In genomic region chr9:23658859-23659258, GRCh38 we compare ENCODE assay signal across 16 cellular contexts.
DNase-seq lines count a peak whose midpoint lies in the region; ATAC-seq and TF ChIP-seq lines count a peak whose summit lies in the region.
"Had no signal": no experiment of that assay in that cellular context is flagged by ENCODE, and none has a peak within 500 bp of the region (broad histone marks: within the 10 kb centered on the region; RNA-seq: fewer than 3 reads in every experiment).

No MANE protein-coding gene starts in this region.

- H4K20me1 ChIP-seq in Karpas-422 (ENCODE audit: insufficient read depth, low read depth, low read length), result no peaks in the 10 kb centered on the region

- peak overlapping the region; percentile 60 for H3K4me2 ChIP-seq in Karpas-422 (ENCODE audit: low read depth, low read length, poor library complexity, severe bottlenecking)
- H3K4me2 ChIP-seq: A549 had no signal

- H3K4me1 ChIP-seq in Karpas-422 (ENCODE audit: low read length), result peaks cover 11% of the 10 kb centered on the region
- peaks cover 0 to 7% (median 0%) of the 10 kb centered on the region in 4 donors for H3K4me1 ChIP-seq in esophagus muscularis mucosa
- no peaks in the 10 kb centered on the region for H3K4me1 ChIP-seq in right cardiac atrium (ENCODE audit: control insufficient read depth, insufficient read depth, low read length)
- no peaks in the 10 kb centered on the region for H3K4me1 ChIP-seq in thyroid gland
- H3K4me1 ChIP-seq: A549, BE2C had no signal

- intact Hi-C loops in esophagus muscularis mucosa (cut with DNase I) (no loop called here), right cardiac atrium (cut with DNase I) (no loop called here), thyroid gland (cut with DNase I) (no loop called here)

- TF ChIP-seq CTCF in esophagus muscularis mucosa (IDR thresholded peaks at IDR 0.05), result no peak
- TF ChIP-seq CTCF in thyroid gland (IDR thresholded peaks at IDR 0.05), result no peak

- WGBS in esophagus muscularis mucosa, result 74% methylated on average over 7 of the region's 7 CpGs
- WGBS in right cardiac atrium, result 55% methylated on average over 7 of the region's 7 CpGs
- 82 to 87% methylated on average over 7 of the region's 7 CpGs for WGBS in thyroid gland, 2 donors

- 0 out of 2 replicates have a peak overlapping the region, but pooled peaks have one; percentile 14 for H3K9ac ChIP-seq in Karpas-422 (ENCODE audit: low read length)

- TF ChIP-seq EP300 in esophagus muscularis mucosa (IDR thresholded peaks at IDR 0.05), result no peak

- H3K79me2 ChIP-seq in Karpas-422 (ENCODE audit: low read length), result no peaks in the 10 kb centered on the region

- H3K9me3 ChIP-seq in Karpas-422 (ENCODE audit: low read length), result no peaks in the 10 kb centered on the region
- no peaks in the 10 kb centered on the region for H3K9me3 ChIP-seq in esophagus muscularis mucosa
- H3K9me3 ChIP-seq in right cardiac atrium (ENCODE audit: control insufficient read depth, low read length), result no peaks in the 10 kb centered on the region
- H3K9me3 ChIP-seq in thyroid gland, result no peaks in the 10 kb centered on the region
- H3K9me3 ChIP-seq: A549, BE2C had no signal

- H3K36me3 ChIP-seq in Karpas-422 (ENCODE audit: insufficient read depth, low read length) (no peaks in the 10 kb centered on the region), esophagus muscularis mucosa (no peaks in the 10 kb centered on the region), thyroid gland (no peaks in the 10 kb centered on the region)
- H3K36me3 ChIP-seq: BE2C had no signal

- H3K27me3 ChIP-seq in Karpas-422 (ENCODE audit: low read length) (no peaks in the 10 kb centered on the region), esophagus muscularis mucosa (no peaks in the 10 kb centered on the region), right cardiac atrium (ENCODE audit: control insufficient read depth, insufficient read depth) (no peaks in the 10 kb centered on the region), thyroid gland (no peaks in the 10 kb centered on the region)
- H3K27me3 ChIP-seq: BE2C had no signal

- H3K9me2 ChIP-seq in Karpas-422 (replicated peaks; ENCODE audit: insufficient read depth, low read length), result no peaks in the 10 kb centered on the region

- H3K27ac ChIP-seq in Karpas-422 (ENCODE audit: low read length) (no peak overlapping the region), esophagus muscularis mucosa (replicated peaks in 1 of 4) (no peak overlapping the region), right cardiac atrium (ENCODE audit: low read length) (no peak overlapping the region), thyroid gland (no peak overlapping the region)
- H3K27ac ChIP-seq: A549, C4-2B had no signal

- TF ChIP-seq POLR2A in esophagus muscularis mucosa (IDR thresholded peaks at IDR 0.05; ENCODE audit: low read depth), result no peak
- no peak for TF ChIP-seq POLR2A in thyroid gland (IDR thresholded peaks at IDR 0.05)

- peak overlapping the region; percentile 83; the same call in 1 of the 2 replicates for H2AFZ ChIP-seq in Karpas-422 (ENCODE audit: low read length)

- peak; percentile 46 to 62 for ATAC-seq in right cardiac atrium
- ATAC-seq in GM18861 (IDR thresholded peaks at IDR 0.05; ENCODE audit: unreplicated experiment), result no peak
- ATAC-seq: A549, GM12878, HCT116 had no signal

- H3K4me3 ChIP-seq in Karpas-422 (ENCODE audit: low read length) (peak overlapping the region; percentile 47; the same call in 1 of the 2 replicates), esophagus muscularis mucosa (peak overlapping the region in 1 of 4 donors; percentile 9), right cardiac atrium (ENCODE audit: low read length) (no peak overlapping the region), thyroid gland (replicated peaks in 1 of 3) (no peak overlapping the region)
- H3K4me3 ChIP-seq: A549, GM12878 had no signal

- no peak for DNase-seq in Karpas-422
- peak; percentile 78 for DNase-seq in OCI-M1 (lab: John Stamatoyannopoulos, UW)
- DNase-seq in esophagus muscularis mucosa (ENCODE audit: extremely low spot score), result peak; percentile 62
- DNase-seq in right cardiac atrium, result no peak
- no peak for DNase-seq in thyroid gland
- no peak for DNase-seq in hypothalamus (lab: John Stamatoyannopoulos, UW)
- no peak for DNase-seq in retina
- DNase-seq: BE2C; CD4-positive, alpha-beta memory T cell; DMS79; IMR-90 had no signal

Comparison
In these comparisons a context has a peak if more than half of its experiments do, and no peak if none do; other contexts are left out.
1. DNase-seq: peak in OCI-M1 (single experiment) and esophagus muscularis mucosa (single experiment); none in Karpas-422 (single experiment), right cardiac atrium (0 of 3), thyroid gland (0 of 2), hypothalamus (0 of 51) and retina (single experiment).